In genomic region chr10:89414146-89414878, GRCh38 we compare ENCODE assay signal across 8 cellular contexts. TPM values are rescaled to one million over a fixed set of nuclear protein-coding genes. Genes with fewer than 3 reads are reported as not detected.
DNase-seq lines count a peak whose midpoint lies in the region; ATAC-seq and TF ChIP-seq lines count a peak whose summit lies in the region.

IFIT5 (plus strand) TSS chr10:89414568; CDS start chr10:89414799, 231 bp downstream.

- TF ChIP-seq CTCF in lower leg skin (IDR thresholded peaks at IDR 0.05) = no peak

- H3K4me3 Mint-ChIP-seq in activated CD4-positive, alpha-beta memory T cell treated with anti-CD3 and anti-CD28 coated beads, Interleukin-2, amount 10 ng/mL, durations not matched to agents 7 days and 5 days = peak within 1 kb of the TSS; percentile 95

- H3K9me3 Mint-ChIP-seq in activated CD4-positive, alpha-beta memory T cell treated with anti-CD3 and anti-CD28 coated beads, Interleukin-2, amount 10 ng/mL, durations not matched to agents 7 days and 5 days = peaks cover 12% of the 10 kb centered on the region

- H3K27me3 Mint-ChIP-seq in activated CD4-positive, alpha-beta memory T cell treated with anti-CD3 and anti-CD28 coated beads, Interleukin-2, amount 10 ng/mL, durations not matched to agents 7 days and 5 days = no peaks in the 10 kb centered on the region

- H3K27ac Mint-ChIP-seq in activated CD4-positive, alpha-beta memory T cell treated with anti-CD3 and anti-CD28 coated beads, Interleukin-2, amount 10 ng/mL, durations not matched to agents 7 days and 5 days = peak within 1 kb of the TSS; percentile 98

- H3K4me3 ChIP-seq in ectodermal cell (ENCODE audit: insufficient read depth, low read depth, low read length) (peak within 1 kb of the TSS; percentile 52), lower leg skin (ENCODE audit: low read depth, poor library complexity, severe bottlenecking) (peak within 1 kb of the TSS; percentile 71)

- H3K27ac ChIP-seq in ectodermal cell (ENCODE audit: insufficient read depth, low read depth, low read length, poor library complexity, severe bottlenecking) = peak within 1 kb of the TSS; percentile 69

- H3K36me3 ChIP-seq in ectodermal cell (ENCODE audit: control insufficient read depth, insufficient read depth, low read length) = peaks cover 6% of the 10 kb centered on the region

- no peaks in the 10 kb centered on the region for H3K4me1 ChIP-seq in ectodermal cell (ENCODE audit: control insufficient read depth, insufficient read depth, low read length)

- peak; percentile 86 for DNase-seq in AG08396 (ENCODE audit: low spot score)
- DNase-seq in NCI-H526 treated with DMSO at 0.1 percent for 48 hours (lab: John Stamatoyannopoulos, UW) = peak; percentile 56
- peak; percentile 71 for DNase-seq in activated CD4-positive, alpha-beta memory T cell treated with anti-CD3 and anti-CD28 coated beads, Interleukin-2, amount 10 ng/mL, durations not matched to agents 7 days and 5 days
- DNase-seq in lower leg skin (ENCODE audit: low spot score in 2 of 2) = peak; percentile 61 to 95
- DNase-seq in stimulated activated CD4-positive, alpha-beta T cell treated with anti-CD3 and anti-CD28 coated beads, Interleukin-4, amount 100 ng/mL, for 4 hours = peak; percentile 47 to 67

- intact Hi-C loops in lower leg skin (cut with DNase I; ENCODE audit: low total_unique reads) = no loop called here

- ATAC-seq in GM18907 (IDR thresholded peaks at IDR 0.05; ENCODE audit: unreplicated experiment) (peak; percentile 80), HG03135 (IDR thresholded peaks at IDR 0.05; ENCODE audit: unreplicated experiment) (peak; percentile 84)

- CTCF ChIA-PET in activated CD4-positive, alpha-beta memory T cell treated with anti-CD3 and anti-CD28 coated beads, Interleukin-2, amount 10 ng/mL, durations not matched to agents 7 days and 5 days (lab: Charles Lee) = interaction anchor here (0.8 to 3.6 kb wide), 7 partner anchors 12 to 229 kb away, joined by 3 to 19 read pairs (median 5); partner anchors contain the start of genes IFIT1, IFIT2, IFIT3 and LIPA

- H3K36me3 Mint-ChIP-seq in activated CD4-positive, alpha-beta memory T cell treated with anti-CD3 and anti-CD28 coated beads, Interleukin-2, amount 10 ng/mL, durations not matched to agents 7 days and 5 days (ENCODE audit: low read depth) = peaks cover 76% of the 10 kb centered on the region

- peak in 1 of 2 donors; percentile 21 for TF ChIP-seq POLR2A in lower leg skin (IDR thresholded peaks at IDR 0.05)

- H3K4me1 Mint-ChIP-seq in activated CD4-positive, alpha-beta memory T cell treated with anti-CD3 and anti-CD28 coated beads, Interleukin-2, amount 10 ng/mL, durations not matched to agents 7 days and 5 days = peaks cover 63% of the 10 kb centered on the region

- POLR2A ChIA-PET in activated CD4-positive, alpha-beta memory T cell treated with anti-CD3 and anti-CD28 coated beads, Interleukin-2, amount 10 ng/mL, durations not matched to agents 7 days and 5 days (lab: Charles Lee) = interaction anchor here (0.6 to 3.1 kb wide), 30 partner anchors 9 to 1552 kb away, joined by 3 to 50 read pairs (median 4); partner anchors contain the start of genes FAS, IFIT1, IFIT2 and IFIT3

- WGBS in ectodermal cell, 2 experiments = 1 to 2% methylated on average over 48 of the region's 48 CpGs
- 0% methylated on average over 37 to 38 of the region's 48 CpGs for WGBS in lower leg skin, 2 donors

- H3K9me3 ChIP-seq in ectodermal cell (ENCODE audit: control insufficient read depth, low read length) = no peaks in the 10 kb centered on the region

- peaks cover 15% of the 10 kb centered on the region for H3K27me3 ChIP-seq in ectodermal cell (ENCODE audit: control insufficient read depth, insufficient read depth, low read length, poor library complexity, severe bottlenecking)

RNA-seq across cellular contexts. Expression of gene IFIT5, which starts in this region (rescaled TPM):
- 10 to 100 TPM; 44.0 to 45.1 TPM for total RNA-seq in activated CD4-positive, alpha-beta memory T cell treated with anti-CD3 and anti-CD28 coated beads, Interleukin-2, amount 10 ng/mL, durations not matched to agents 7 days and 5 days
- polyA plus RNA-seq in ectodermal cell (2013, experiment 1 of 4) = 7.2 TPM
- polyA plus RNA-seq in ectodermal cell (2013, experiment 2 of 4) = 6.9 TPM
- polyA plus RNA-seq in ectodermal cell (2013, experiment 3 of 4) = 7.3 TPM
- polyA plus RNA-seq in ectodermal cell (2013, experiment 4 of 4) = 7.1 TPM
- total RNA-seq in lower leg skin = 10 to 100 TPM in 1 of 4 donors, 1 to 10 TPM in 3; 6.1 to 10.3 (median 7.3) TPM

Comparison
In these comparisons a context has a peak if more than half of its experiments do, and no peak if none do; other contexts are left out.
1. Peak in every context shown above with its lines: DNase-seq, ATAC-seq, H3K4me3 ChIP-seq and H3K27ac ChIP-seq.